Comparison of ENCODE assay signal across 17 cellular contexts in genomic region chr12:115407036-115407435, GRCh38.
"Had no signal": no experiment of that assay in that cellular context is flagged by ENCODE, and none has a peak within 500 bp of the region (broad histone marks: within the 10 kb centered on the region; RNA-seq: fewer than 3 reads in every experiment).

No MANE protein-coding gene starts in this region.

- H3K4me1 Mint-ChIP-seq: activated B cell treated with CpG ODN at 0.5 μM for 24 hours had no signal

- H3K36me3 Mint-ChIP-seq: activated naive CD4-positive, alpha-beta T cell treated with anti-CD3 and anti-CD28 coated beads, Interleukin-2, amount 50 U/mL, for 72 hours had no signal

- H3K4me1 ChIP-seq: lower lobe of right lung, prostate gland, stomach, testis, upper lobe of right lung had no signal

- H3K36me3 ChIP-seq: gastroesophageal sphincter, lower lobe of right lung, prostate gland, stomach, upper lobe of right lung had no signal

- H3K9me3 Mint-ChIP-seq: activated CD8-positive, alpha-beta T cell treated with anti-CD3 and anti-CD28 coated beads for 36 hours; neural crest cell had no signal

- H3K4me3 ChIP-seq: gastroesophageal sphincter, lower lobe of right lung, prostate gland, smooth muscle cell, stomach, testis, upper lobe of right lung had no signal

- DNase-seq: activated B cell treated with CpG ODN at 0.5 μM for 24 hours; activated CD4-positive, alpha-beta T cell treated with anti-CD3 and anti-CD28 coated beads for 48 hours; activated CD8-positive, alpha-beta T cell treated with anti-CD3 and anti-CD28 coated beads for 36 hours; activated gamma-delta T cell; activated T-cell treated with anti-CD3 and anti-CD28 coated beads, Interleukin-2, amount 50 U/mL, for 72 hours; erythroblast; left colon; lower lobe of right lung; right cardiac atrium; stomach; testis; upper lobe of right lung had no signal

- H3K27ac Mint-ChIP-seq: activated B cell treated with CpG ODN at 0.5 μM for 24 hours; activated CD8-positive, alpha-beta T cell treated with anti-CD3 and anti-CD28 coated beads for 36 hours; activated naive CD4-positive, alpha-beta T cell treated with anti-CD3 and anti-CD28 coated beads, Interleukin-2, amount 50 U/mL, for 72 hours; activated T-cell treated with anti-CD3 and anti-CD28 coated beads, Interleukin-2, amount 50 U/mL, for 72 hours had no signal

- H3K27ac ChIP-seq: gastroesophageal sphincter, lower lobe of right lung, prostate gland, stomach, testis, upper lobe of right lung had no signal

- ATAC-seq: activated CD8-positive, alpha-beta T cell treated with anti-CD3 and anti-CD28 coated beads for 36 hours; activated naive CD4-positive, alpha-beta T cell treated with anti-CD3 and anti-CD28 coated beads, Interleukin-2, amount 50 U/mL, for 72 hours; activated T-cell treated with anti-CD3 and anti-CD28 coated beads, Interleukin-2, amount 50 U/mL, for 72 hours; gastroesophageal sphincter; left colon; lower lobe of right lung; right cardiac atrium; upper lobe of right lung had no signal

- H3K4me3 Mint-ChIP-seq: activated B cell treated with CpG ODN at 0.5 μM for 24 hours; activated CD8-positive, alpha-beta T cell treated with anti-CD3 and anti-CD28 coated beads for 36 hours; activated T-cell treated with anti-CD3 and anti-CD28 coated beads, Interleukin-2, amount 50 U/mL, for 72 hours; neural crest cell had no signal

- H3K27me3 ChIP-seq: stomach, testis, upper lobe of right lung had no signal

- H3K9me3 ChIP-seq: gastroesophageal sphincter, lower lobe of right lung, prostate gland, stomach, testis, upper lobe of right lung had no signal
